In genomic region chr15:98853161-98853560, GRCh38 we compare ENCODE assay signal across 8 cellular contexts.
DNase-seq lines count a peak whose midpoint lies in the region; ATAC-seq, FAIRE-seq and TF ChIP-seq lines count a peak whose summit lies in the region.

No MANE protein-coding gene starts in this region.

- peak overlapping the region; percentile 68 for H3K4me3 ChIP-seq in WI38 (ENCODE audit: low read depth, low read length)
- peak overlapping the region; percentile 58 for H3K4me3 ChIP-seq in kidney epithelial cell (ENCODE audit: low read depth, low read length)

- no peak for TF ChIP-seq CTCF in WI38 (IDR thresholded peaks at IDR 0.05; ENCODE audit: low read depth, low read length)
- no peak for TF ChIP-seq CTCF in kidney epithelial cell (IDR thresholded peaks at IDR 0.05; ENCODE audit: insufficient read depth, low read length, poor library complexity, severe bottlenecking)

- H3K27me3 ChIP-seq in kidney epithelial cell (ENCODE audit: control insufficient read depth, insufficient read depth, low read length): no peaks in the 10 kb centered on the region

- H3K36me3 ChIP-seq in kidney epithelial cell (ENCODE audit: control insufficient read depth, insufficient read depth, low read length): no peaks in the 10 kb centered on the region

- DNase-seq in NCI-H2227 (lab: John Stamatoyannopoulos, UW; ENCODE audit: unreplicated experiment) (peak; percentile 89), cerebellum (ENCODE audit: low spot score) (peak; percentile 89), kidney epithelial cell (ENCODE audit: low read depth) (no peak)
- peak; percentile 58 for DNase-seq in stimulated activated CD4-positive, alpha-beta T cell treated with anti-CD3 and anti-CD28 coated beads, Interleukin-12 subunit alpha, Interleukin-12 subunit beta, amount 100 ng/mL, for 4 hours

- FAIRE-seq in G401.6 (lab: Jason Lieb, UNC): peak; percentile 51

- ATAC-seq in HG03095 (IDR thresholded peaks at IDR 0.05; ENCODE audit: unreplicated experiment) (peak; percentile 30), HG02840 (IDR thresholded peaks at IDR 0.05; ENCODE audit: low FRiP score, unreplicated experiment) (no peak)
